ENCODE assay signal across 13 cellular contexts in genomic region chr22:20247608-20248171, GRCh38.
"Had no signal": no experiment of that assay in that cellular context is flagged by ENCODE, and none has a peak within 500 bp of the region (broad histone marks: within the 10 kb centered on the region; RNA-seq: fewer than 3 reads in every experiment).

No MANE protein-coding gene starts in this region.

- H3K27ac ChIP-seq: foreskin keratinocyte, left lung, neural progenitor cell, psoas muscle, thoracic aorta, upper lobe of left lung had no signal

- H3K9ac ChIP-seq: neural progenitor cell had no signal

- H3K27ac Mint-ChIP-seq: activated naive CD4-positive, alpha-beta T cell treated with anti-CD3 and anti-CD28 coated beads, Interleukin-2, amount 50 U/mL, for 24 hours; neural progenitor cell; stimulated activated effector memory CD8-positive, alpha-beta T cell treated with anti-CD3 and anti-CD28 coated beads, Interleukin-12 subunit alpha, Interleukin-12 subunit beta, amount 100 ng/mL, for 72 hours had no signal

- H3K4me3 Mint-ChIP-seq: activated naive CD4-positive, alpha-beta T cell treated with anti-CD3 and anti-CD28 coated beads, Interleukin-2, amount 50 U/mL, for 24 hours; neural progenitor cell; stimulated activated effector memory CD8-positive, alpha-beta T cell treated with anti-CD3 and anti-CD28 coated beads, Interleukin-12 subunit alpha, Interleukin-12 subunit beta, amount 100 ng/mL, for 72 hours had no signal

- H2AFZ ChIP-seq: neural progenitor cell had no signal

- H3K36me3 ChIP-seq: left lung, neural progenitor cell, thoracic aorta, upper lobe of left lung had no signal

- ATAC-seq: foreskin keratinocyte; left lung; stimulated activated effector memory CD8-positive, alpha-beta T cell treated with anti-CD3 and anti-CD28 coated beads, Interleukin-12 subunit alpha, Interleukin-12 subunit beta, amount 100 ng/mL, for 72 hours had no signal

- H3K4me3 ChIP-seq: left lung, neural progenitor cell, psoas muscle, thoracic aorta, upper lobe of left lung had no signal

- DNase-seq: activated CD4-positive, alpha-beta T cell treated with anti-CD3 and anti-CD28 coated beads, Interleukin-2, amount 50 U/mL, for 48 hours; activated gamma-delta T cell; foreskin keratinocyte; left lung; small intestine; stimulated activated CD4-positive, alpha-beta T cell treated with anti-CD3 and anti-CD28 coated beads, Interleukin-4, amount 100 ng/mL, for 24 hours; SW 1271 had no signal

- H3K9me3 Mint-ChIP-seq: activated naive CD4-positive, alpha-beta T cell treated with anti-CD3 and anti-CD28 coated beads, Interleukin-2, amount 50 U/mL, for 24 hours; neural progenitor cell; stimulated activated effector memory CD8-positive, alpha-beta T cell treated with anti-CD3 and anti-CD28 coated beads, Interleukin-12 subunit alpha, Interleukin-12 subunit beta, amount 100 ng/mL, for 72 hours had no signal

- H3K27me3 ChIP-seq: foreskin keratinocyte, left lung, neural progenitor cell, upper lobe of left lung had no signal

- H3K9me3 ChIP-seq: left lung, psoas muscle, thoracic aorta, upper lobe of left lung had no signal

- H3K27me3 Mint-ChIP-seq: activated naive CD4-positive, alpha-beta T cell treated with anti-CD3 and anti-CD28 coated beads, Interleukin-2, amount 50 U/mL, for 24 hours had no signal
